ENCODE assay signal across 30 cellular contexts in the genomic region with DNA sequence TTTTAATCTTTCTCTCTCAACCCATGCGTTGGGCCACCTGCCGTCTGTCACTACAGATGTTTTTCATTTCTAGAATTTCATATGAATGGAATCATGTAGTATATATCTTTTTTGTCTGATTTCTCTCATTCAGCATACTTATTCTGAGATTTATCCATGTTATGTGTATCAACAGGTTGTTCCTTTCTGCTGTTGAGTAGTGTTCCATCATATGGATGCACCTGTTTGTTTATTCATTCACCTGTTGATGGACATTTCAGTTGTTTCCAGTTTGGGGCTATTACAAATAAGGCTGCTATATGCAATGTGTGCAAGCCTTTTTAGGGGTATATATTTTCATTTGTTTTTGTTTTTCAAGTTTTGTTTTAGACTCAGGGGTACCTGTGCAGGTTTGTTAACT. TPM values are rescaled to one million over a fixed set of nuclear protein-coding genes. Genes with fewer than 3 reads are reported as not detected.
"Had no signal": no experiment of that assay in that cellular context is flagged by ENCODE, and none has a peak within 500 bp of the region (broad histone marks: within the 10 kb centered on the region; RNA-seq: fewer than 3 reads in every experiment).

No MANE protein-coding gene starts in this region.

- H3K36me3 ChIP-seq: adrenal gland, brain microvascular endothelial cell, breast epithelium had no signal

- H3K27ac ChIP-seq: adrenal gland, body of pancreas, brain microvascular endothelial cell, breast epithelium, VCaP had no signal

- H3K4me1 ChIP-seq: adrenal gland, breast epithelium had no signal

- DNase-seq: activated B cell treated with CpG ODN at 0.5 μM for 24 hours; activated CD4-positive, alpha-beta memory T cell treated with anti-CD3 and anti-CD28 coated beads for 36 hours; activated CD4-positive, alpha-beta T cell treated with anti-CD3 and anti-CD28 coated beads for 4 hours; activated CD4-positive, alpha-beta T cell treated with anti-CD3 and anti-CD28 coated beads, Interleukin-2, amount 10 ng/mL, durations not matched to agents 24 days and 14 days; activated CD4-positive, alpha-beta T cell treated with anti-CD3 and anti-CD28 coated beads, Interleukin-2, amount 50 U/mL, for 1 hour; activated CD4-positive, alpha-beta T cell treated with anti-CD3 and anti-CD28 coated beads, Interleukin-2, amount 50 U/mL, for 4 hours; activated CD4-positive, CD25-positive, alpha-beta regulatory T cell treated with anti-CD3 and anti-CD28 coated beads, Interleukin-2, amount 50 U/mL, for 72 hours; activated CD8-positive, alpha-beta memory T cell treated with anti-CD3 and anti-CD28 coated beads, Interleukin-2, amount 50 U/mL, for 4 hours; activated CD8-positive, alpha-beta T cell treated with anti-CD3 and anti-CD28 coated beads for 36 hours; activated effector memory CD4-positive, alpha-beta T cell treated with anti-CD3 and anti-CD28 coated beads, Interleukin-2, amount 50 U/mL, for 16 hours; activated gamma-delta T cell treated with Interleukin-2 at 50 U/mL for 16 hours; activated naive CD4-positive, alpha-beta T cell; activated naive CD4-positive, alpha-beta T cell treated with anti-CD3 and anti-CD28 coated beads for 36 hours; activated naive CD4-positive, alpha-beta T cell treated with anti-CD3 and anti-CD28 coated beads, Interleukin-2, amount 50 U/mL, for 16 hours; activated naive CD8-positive, alpha-beta T cell treated with anti-CD3 and anti-CD28 coated beads for 36 hours; activated T-cell treated with anti-CD3 and anti-CD28 coated beads for 4 hours; activated T-cell treated with anti-CD3 and anti-CD28 coated beads, Interleukin-2, amount 50 U/mL, for 1 hour; activated T-cell treated with anti-CD3 and anti-CD28 coated beads, Interleukin-2, amount 50 U/mL, for 4 hours; activated T-cell treated with anti-CD3 and anti-CD28 coated beads, Interleukin-2, amount 50 U/mL, for 72 hours; adrenal gland; amniotic stem cell; aorta; body of pancreas; brain microvascular endothelial cell; central memory CD4-positive, alpha-beta T cell; T-helper 2 cell; T-helper 9 cell had no signal

- H3K27me3 ChIP-seq: adrenal gland, body of pancreas, breast epithelium had no signal

- H3K4me3 ChIP-seq: adrenal gland, body of pancreas, breast epithelium had no signal

- H3K9me3 ChIP-seq: adrenal gland, body of pancreas, breast epithelium had no signal

RNA-seq across cellular contexts. Expression of gene PM20D1, which starts 27.5 kb away (rescaled TPM):
- total RNA-seq: astrocyte had no signal
